In genomic region chr7:91836065-91836368, GRCh38 we compare ENCODE assay signal across 20 cellular contexts. TPM values are rescaled to one million over a fixed set of nuclear protein-coding genes. Genes with fewer than 3 reads are reported as not detected.
A peak's percentile ranks its signal among the peaks of the same experiment; 100 is the strongest.
DNase-seq lines count a peak whose midpoint lies in the region; ATAC-seq and TF ChIP-seq lines count a peak whose summit lies in the region.
"Had no signal": no experiment of that assay in that cellular context is flagged by ENCODE, and none has a peak within 500 bp of the region (broad histone marks: within the 10 kb centered on the region; RNA-seq: fewer than 3 reads in every experiment).

No MANE protein-coding gene starts in this region.

- DNase-seq in NCI-H1092 treated with DMSO at 0.1 percent for 48 hours (lab: John Stamatoyannopoulos, UW): peak; percentile 39
- no peak for DNase-seq in NCI-H1092 (lab: John Stamatoyannopoulos, UW)
- DNase-seq in IMR-90: peak; percentile 81
- no peak for DNase-seq in RWPE2 (ENCODE audit: low spot score)
- DNase-seq in fibroblast of the aortic adventitia (ENCODE audit: low read depth): peak; percentile 18
- DNase-seq in inferior parietal cortex (ENCODE audit: extremely low spot score): no peak
- DNase-seq: activated CD4-positive, alpha-beta T cell treated with anti-CD3 and anti-CD28 coated beads for 36 hours; activated naive CD4-positive, alpha-beta T cell treated with anti-CD3 and anti-CD28 coated beads, Interleukin-2, amount 10 ng/mL, durations not matched to agents 7 days and 5 days; activated T-cell treated with anti-CD3 and anti-CD28 coated beads for 4 hours; CD8-positive, alpha-beta T cell; effector CD8-positive, alpha-beta T cell; naive B cell; NCI-H1436; T-helper 9 cell; transverse colon had no signal

- no peaks in the 10 kb centered on the region for H3K9me1 ChIP-seq in IMR-90 (ENCODE audit: insufficient read depth, low read length)

- H2AK9ac ChIP-seq in IMR-90 (replicated peaks; ENCODE audit: low read depth, low read length, poor library complexity): no peak overlapping the region

- no peak overlapping the region for H4K5ac ChIP-seq in IMR-90 (ENCODE audit: low read depth, low read length)

- H3K9me3 ChIP-seq in IMR-90 (ENCODE audit: control insufficient read depth, insufficient read depth, low read length) (no peaks in the 10 kb centered on the region), RWPE2 (ENCODE audit: severe bottlenecking) (no peaks in the 10 kb centered on the region), gastroesophageal sphincter (no peaks in the 10 kb centered on the region)
- H3K9me3 ChIP-seq: A549, transverse colon had no signal

- ATAC-seq in IMR-90 (ENCODE audit: low read depth) (peak; percentile 69), RWPE2 (ENCODE audit: low read depth) (peak; percentile 46; the same call in 1 of the 3 replicates), GM19351 (IDR thresholded peaks at IDR 0.05; ENCODE audit: unreplicated experiment) (no peak), gastroesophageal sphincter (no peak)
- ATAC-seq: A549; activated CD4-positive, alpha-beta T cell treated with anti-CD3 and anti-CD28 coated beads for 36 hours; CD8-positive, alpha-beta T cell; stimulated activated memory B cell treated with anti-CD40 and anti-IgM and Interleukin-4, amounts not matched to agents 10 μg/mL and 1 μg/mL and 100 μg/mL, for 72 hours had no signal

- no peaks in the 10 kb centered on the region for H4K20me1 ChIP-seq in IMR-90 (ENCODE audit: insufficient read depth, low read length)

- TF ChIP-seq CTCF in IMR-90 (conservative IDR thresholded peaks at IDR 0.05; ENCODE audit: low read depth, low read length) (no peak), RWPE2 (IDR thresholded peaks at IDR 0.05; ENCODE audit: poor library complexity, severe bottlenecking) (no peak), fibroblast of the aortic adventitia (IDR thresholded peaks at IDR 0.05; ENCODE audit: insufficient read depth, low read length) (no peak), gastroesophageal sphincter (IDR thresholded peaks at IDR 0.05) (no peak)

- H4K8ac ChIP-seq in IMR-90 (ENCODE audit: low read depth in 2 of 2, low read length in 2 of 2): no peak overlapping the region

- H2BK20ac ChIP-seq in IMR-90 (ENCODE audit: low read depth, low read length): no peak overlapping the region

- H2AFZ ChIP-seq in IMR-90 (replicated peaks; ENCODE audit: low read length, poor library complexity): no peak overlapping the region

- no peaks in the 10 kb centered on the region for H3K27me3 ChIP-seq in IMR-90 (ENCODE audit: control insufficient read depth, insufficient read depth, low read length)
- H3K27me3 ChIP-seq in RWPE2 (ENCODE audit: insufficient read depth, poor library complexity, severe bottlenecking): no peaks in the 10 kb centered on the region
- no peaks in the 10 kb centered on the region for H3K27me3 ChIP-seq in gastroesophageal sphincter
- H3K27me3 ChIP-seq: transverse colon had no signal

- H3K79me1 ChIP-seq in IMR-90 (ENCODE audit: low read depth in 1 of 2, low read length in 2 of 2): no peaks in the 10 kb centered on the region

- intact Hi-C loops in IMR-90 (cut with micrococcal nuclease): no loop called here

- no peak for TF ChIP-seq POLR2A in IMR-90 (IDR thresholded peaks at IDR 0.05; ENCODE audit: low read depth, low read length)
- no peak for TF ChIP-seq POLR2A in gastroesophageal sphincter (IDR thresholded peaks at IDR 0.05)

- no peak overlapping the region for H3K23ac ChIP-seq in IMR-90 (ENCODE audit: low read depth, low read length)

- no peaks in the 10 kb centered on the region for H3K4me1 ChIP-seq in IMR-90 (ENCODE audit: control insufficient read depth, insufficient read depth, low read length)
- peaks cover 6% of the 10 kb centered on the region for H3K4me1 ChIP-seq in RWPE2 (ENCODE audit: insufficient read depth, poor library complexity, severe bottlenecking)
- no peaks in the 10 kb centered on the region for H3K4me1 ChIP-seq in gastroesophageal sphincter
- H3K4me1 ChIP-seq: A549, transverse colon had no signal

- no peak overlapping the region for H2BK15ac ChIP-seq in IMR-90 (ENCODE audit: low read depth, low read length)

- no CpG with 5 or more reads among the region's 2 CpGs for WGBS in IMR-90 (ENCODE audit: extremely low coverage in 2 of 2, insufficient read length in 1 of 2), 2 experiments
- 51 to 56% methylated on average over 2 of the region's 2 CpGs for WGBS in gastroesophageal sphincter (ENCODE audit: low coverage in 1 of 2), 2 donors

- H4K91ac ChIP-seq in IMR-90 (ENCODE audit: insufficient read depth, low read depth, low read length): no peak overlapping the region

- no peak overlapping the region for H3K9ac ChIP-seq in IMR-90 (ENCODE audit: low read depth, low read length)

- POLR2A ChIA-PET in IMR-90 (lab: Charles Lee; ENCODE audit: unreplicated experiment): no interaction called here

- no peak overlapping the region for H3K56ac ChIP-seq in IMR-90 (ENCODE audit: extremely low read depth, insufficient read depth, low read length)

- no peak overlapping the region for H2AK5ac ChIP-seq in IMR-90 (ENCODE audit: low read depth, low read length)

- H3K4me3 ChIP-seq in IMR-90 (ENCODE audit: insufficient read depth, low read depth, low read length): no peak overlapping the region
- no peak overlapping the region for H3K4me3 ChIP-seq in RWPE2 (ENCODE audit: severe bottlenecking)
- H3K4me3 ChIP-seq in fibroblast of the aortic adventitia (ENCODE audit: low read depth, low read length): no peak overlapping the region
- H3K4me3 ChIP-seq in gastroesophageal sphincter: no peak overlapping the region
- H3K4me3 ChIP-seq: A549, skin epidermis, transverse colon had no signal

- H3K4ac ChIP-seq in IMR-90 (ENCODE audit: low read depth, low read length): no peak overlapping the region

- H3K4me2 ChIP-seq in IMR-90 (ENCODE audit: low read depth, low read length): no peak overlapping the region
- H3K4me2 ChIP-seq: A549 had no signal

- H3K27ac ChIP-seq in IMR-90 (ENCODE audit: insufficient read depth, low read length) (no peak overlapping the region), RWPE2 (ENCODE audit: poor library complexity, severe bottlenecking) (peak overlapping the region; percentile 14), gastroesophageal sphincter (no peak overlapping the region)
- H3K27ac ChIP-seq: A549, skin epidermis, transverse colon had no signal

- no peak overlapping the region for H2BK120ac ChIP-seq in IMR-90 (ENCODE audit: low read depth, low read length)

- TF ChIP-seq RAD21 in IMR-90 (IDR thresholded peaks at IDR 0.05; ENCODE audit: low read length): no peak

- no TSS peak for BruUV-seq in IMR-90 (replicated peaks; lab: Mats Ljungman, UMichigan)

- dilution Hi-C loops in IMR-90 (cut with HindIII; ENCODE audit: low sequenced_read_pairs, unreplicated experiment): no loop called here

- in situ Hi-C loops in IMR-90 (cut with MboI; ENCODE audit: low sequenced_read_pairs): no loop called here

- no peak overlapping the region for H3K14ac ChIP-seq in IMR-90 (replicated peaks; ENCODE audit: low read depth, low read length)

- TF ChIP-seq EP300 in gastroesophageal sphincter (IDR thresholded peaks at IDR 0.05): no peak

- no peak overlapping the region for H2BK5ac ChIP-seq in IMR-90 (ENCODE audit: low read depth, low read length, poor library complexity, severe bottlenecking)

- CTCF ChIA-PET in IMR-90 (lab: Yijun Ruan, JAX): interaction anchor here (1.0 kb wide), 1 partner anchor 44 kb away, joined by 3 read pairs; no protein-coding TSS in a partner anchor

- H3K18ac ChIP-seq in IMR-90 (ENCODE audit: low read depth, low read length): no peak overlapping the region

- H3K36me3 ChIP-seq in IMR-90 (ENCODE audit: control insufficient read depth, insufficient read depth, low read length): no peaks in the 10 kb centered on the region
- no peaks in the 10 kb centered on the region for H3K36me3 ChIP-seq in RWPE2 (ENCODE audit: low read depth)
- H3K36me3 ChIP-seq in gastroesophageal sphincter: no peaks in the 10 kb centered on the region
- H3K36me3 ChIP-seq: transverse colon had no signal

TF ChIP-seq in IMR-90, 13 proteins besides CTCF, POLR2A, EP300 and RAD21:
- 0 out of 2 replicates have a peak, but pooled peaks have one; percentile 5 for TF ChIP-seq CEBPB (IDR thresholded peaks at IDR 0.05; ENCODE audit: low read depth, low read length)
- no peak for TF ChIP-seq RFX5 (IDR thresholded peaks at IDR 0.05; ENCODE audit: low read depth, low read length)

RNA-seq across cellular contexts. Expression of gene MTERF1, which starts 44.5 kb away (rescaled TPM):
- total RNA-seq in IMR-90 (2012; rRNA removed): 7.0 and 16.7 TPM in 2 replicates
- 5.6 and 7.3 TPM in 2 replicates for polyA plus RNA-seq in IMR-90 (2012; rRNA removed)
- 0.53 and 0.84 TPM in 2 replicates for polyA plus RNA-seq in IMR-90 (2012; cell fraction: cytosol; rRNA removed)
- 0.60 and 7.4 TPM in 2 replicates for polyA plus RNA-seq in IMR-90 (2012; cell fraction: nucleus; rRNA removed; ENCODE audit: low replicate concordance)
- 10.9 and 15.8 TPM in 2 replicates for total RNA-seq in fibroblast of the aortic adventitia (ENCODE audit: low replicate concordance)
- 10 to 100 TPM in 1 of 4 donors, 1 to 10 TPM in 3; 4.4 to 12.5 (median 7.1) TPM for total RNA-seq in gastroesophageal sphincter

Comparison
In these comparisons a context has a peak if more than half of its experiments do, and no peak if none do; other contexts are left out.
1. DNase-seq: peak in NCI-H1092 treated with DMSO at 0.1 percent for 48 hours (single experiment), IMR-90 (single experiment) and fibroblast of the aortic adventitia (single experiment); none in NCI-H1092 (single experiment), RWPE2 (single experiment) and inferior parietal cortex (single experiment).
2. ATAC-seq: peak in IMR-90 (single experiment) and RWPE2 (single experiment); none in GM19351 (single experiment) and gastroesophageal sphincter (single experiment).